Comparison of ENCODE assay signal across 10 cellular contexts in the genomic region with DNA sequence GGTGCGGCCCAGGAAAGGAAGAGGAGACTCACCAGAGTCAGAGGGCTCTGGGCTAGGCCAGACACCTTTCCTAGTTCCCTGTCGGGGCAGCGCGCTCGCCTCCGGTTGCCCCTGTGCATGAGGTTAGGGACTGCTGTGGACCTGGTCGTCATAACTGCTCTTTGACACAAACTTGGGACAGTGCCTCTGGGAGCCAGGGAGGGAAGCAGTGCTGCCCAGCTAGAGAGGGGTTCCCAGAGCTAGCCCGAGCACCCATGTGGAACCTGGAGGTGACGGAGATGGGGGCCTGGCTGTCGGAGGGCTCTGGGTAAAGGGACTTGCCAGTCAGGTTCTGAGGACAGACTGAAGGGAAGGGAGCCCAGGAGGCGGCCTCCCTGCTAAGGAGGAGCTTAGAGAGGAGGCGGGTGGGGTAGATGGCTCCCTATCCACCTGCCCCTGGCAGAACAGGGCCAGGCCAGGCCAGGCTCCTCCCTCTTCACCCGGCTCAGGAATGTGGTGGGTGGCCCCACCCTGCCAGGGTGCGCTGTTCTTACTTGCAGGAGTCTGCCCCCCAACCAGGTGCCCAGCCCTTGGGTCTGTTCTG. TPM values are rescaled to one million over a fixed set of nuclear protein-coding genes. Genes with fewer than 3 reads are reported as not detected.
A peak's percentile ranks its signal among the peaks of the same experiment; 100 is the strongest.
DNase-seq lines count a peak whose midpoint lies in the region; ATAC-seq and TF ChIP-seq lines count a peak whose summit lies in the region.
"Had no signal": no experiment of that assay in that cellular context is flagged by ENCODE, and none has a peak within 500 bp of the region (broad histone marks: within the 10 kb centered on the region; RNA-seq: fewer than 3 reads in every experiment).

No MANE protein-coding gene starts in this region.

- H3K4me1 ChIP-seq in mesenchymal stem cell (ENCODE audit: control insufficient read depth, insufficient read depth, low read depth, low read length), result peaks cover 40% of the 10 kb centered on the region

- peak overlapping the region in 1 of 2 experiments; percentile 33 for H3K18ac ChIP-seq in mesenchymal stem cell (ENCODE audit: low read depth in 1 of 2, low read length in 2 of 2)

- H3K79me1 ChIP-seq in mesenchymal stem cell (replicated peaks; ENCODE audit: low read length, poor library complexity, severe bottlenecking), result peaks cover 54% of the 10 kb centered on the region

- ATAC-seq in GM18861 (IDR thresholded peaks at IDR 0.05; ENCODE audit: unreplicated experiment) (no peak), HG03460 (IDR thresholded peaks at IDR 0.05; ENCODE audit: unreplicated experiment) (no peak)

- H2BK12ac ChIP-seq in mesenchymal stem cell (ENCODE audit: low read length in 2 of 2), result peak overlapping the region; percentile 23 to 24

- peaks cover 32 to 60% of the 10 kb centered on the region in 2 experiments for H3K36me3 ChIP-seq in mesenchymal stem cell (ENCODE audit: control insufficient read depth in 1 of 2, insufficient read depth in 2 of 2, low read depth in 1 of 2, low read length in 2 of 2)

- no peaks in the 10 kb centered on the region for H3K9me3 ChIP-seq in mesenchymal stem cell (ENCODE audit: control insufficient read depth, low read length)

- DNase-seq in 8988T (peak; percentile 92), HT-29 (ENCODE audit: low spot score) (peak; percentile 99), choroid plexus epithelial cell (ENCODE audit: low read depth) (no peak), mesenchymal stem cell (peak; percentile 26), DMS 273 treated with DMSO at 0.1 percent for 48 hours (lab: John Stamatoyannopoulos, UW) (no peak), cerebellar nuclear complex (lab: John Stamatoyannopoulos, UW) (no peak)
- DNase-seq: SW 1271 had no signal

- H3K27me3 ChIP-seq in mesenchymal stem cell (ENCODE audit: control insufficient read depth in 1 of 2, insufficient read depth in 1 of 2, low read length in 2 of 2), result no peaks in the 10 kb centered on the region

- no peak overlapping the region for H4K91ac ChIP-seq in mesenchymal stem cell (ENCODE audit: low read length)

- peak overlapping the region in 1 of 2 experiments; percentile 67 for H3K23ac ChIP-seq in mesenchymal stem cell (ENCODE audit: low read length in 2 of 2)

- no peak overlapping the region for H3K9ac ChIP-seq in mesenchymal stem cell (ENCODE audit: low read length)

- H3K4me3 ChIP-seq in choroid plexus epithelial cell (ENCODE audit: low read depth, low read length), result peak overlapping the region; percentile 44
- peak overlapping the region in 1 of 2 experiments; percentile 57 for H3K4me3 ChIP-seq in mesenchymal stem cell (ENCODE audit: insufficient read depth in 1 of 2, low read depth in 1 of 2, low read length in 2 of 2)

- peak overlapping the region; percentile 86 for H3K4me2 ChIP-seq in mesenchymal stem cell (ENCODE audit: low read length, poor library complexity, severe bottlenecking)

- no peak overlapping the region for H2BK5ac ChIP-seq in mesenchymal stem cell (ENCODE audit: low read depth, low read length, poor library complexity, severe bottlenecking)

- H4K8ac ChIP-seq in mesenchymal stem cell (ENCODE audit: low read length), result peak overlapping the region; percentile 82

- 45% methylated on average over 14 of the region's 14 CpGs for WGBS in mesenchymal stem cell

- peak overlapping the region; percentile 58 for H2BK120ac ChIP-seq in mesenchymal stem cell (ENCODE audit: low read depth, low read length)

- no peak overlapping the region for H3K4ac ChIP-seq in mesenchymal stem cell (ENCODE audit: low read depth in 1 of 2, low read length in 2 of 2)

- no peak overlapping the region for H3K27ac ChIP-seq in mesenchymal stem cell (ENCODE audit: low read length, poor library complexity, severe bottlenecking)

- peak overlapping the region; percentile 19 for H2AK5ac ChIP-seq in mesenchymal stem cell (ENCODE audit: low read length, severe bottlenecking)

- TF ChIP-seq CTCF in choroid plexus epithelial cell (conservative IDR thresholded peaks at IDR 0.05; ENCODE audit: low read depth, low read length), result no peak

- no peak overlapping the region for H2AFZ ChIP-seq in mesenchymal stem cell (ENCODE audit: low read depth, low read length)

- peak overlapping the region; percentile 38 for H2BK15ac ChIP-seq in mesenchymal stem cell (ENCODE audit: low read depth, poor library complexity, severe bottlenecking)

- H3K14ac ChIP-seq in mesenchymal stem cell (ENCODE audit: low read length in 2 of 2), result no peak overlapping the region

RNA-seq across cellular contexts. Expression of gene AGAP3, which starts 29.7 kb away (rescaled TPM):
- 140 and 162 TPM in 2 replicates for total RNA-seq in HT-29 (2014; rRNA removed; shearing (Covaris generic))
- 55.8 TPM for polyA plus RNA-seq in mesenchymal stem cell (2013, experiment 1 of 2)
- 53.0 TPM for polyA plus RNA-seq in mesenchymal stem cell (2013, experiment 2 of 2)

RNA-seq across cellular contexts. Expression of gene TMUB1, which starts 32.6 kb away (rescaled TPM):
- 258 and 264 TPM in 2 replicates for total RNA-seq in HT-29 (2014; rRNA removed; shearing (Covaris generic))
- polyA plus RNA-seq in mesenchymal stem cell (2013, experiment 1 of 2), result 56.8 TPM
- polyA plus RNA-seq in mesenchymal stem cell (2013, experiment 2 of 2), result 53.5 TPM

RNA-seq across cellular contexts. Expression of gene FASTK, which starts 35.3 kb away (rescaled TPM):
- total RNA-seq in HT-29 (2014; rRNA removed; shearing (Covaris generic)), result 265 and 300 TPM in 2 replicates
- polyA plus RNA-seq in mesenchymal stem cell (2013, experiment 1 of 2), result 72.5 TPM
- 69.4 TPM for polyA plus RNA-seq in mesenchymal stem cell (2013, experiment 2 of 2)

RNA-seq across cellular contexts. Expression of gene GBX1, which starts 51.6 kb away (rescaled TPM):
- total RNA-seq in HT-29 (2014; rRNA removed; shearing (Covaris generic)), result not detected in 2 replicates
- polyA plus RNA-seq in mesenchymal stem cell (2013, experiment 1 of 2), result not detected
- polyA plus RNA-seq in mesenchymal stem cell (2013, experiment 2 of 2), result not detected
- total RNA-seq: LHCN-M2 had no signal

RNA-seq across cellular contexts. Expression of gene SLC4A2, which starts 56.5 kb away (rescaled TPM):
- total RNA-seq in HT-29 (2014; rRNA removed; shearing (Covaris generic)), result 851 and 1,005 TPM in 2 replicates
- polyA plus RNA-seq in mesenchymal stem cell (2013, experiment 1 of 2), result 140 TPM
- polyA plus RNA-seq in mesenchymal stem cell (2013, experiment 2 of 2), result 133 TPM

Comparison
In these comparisons a context has a peak if more than half of its experiments do, and no peak if none do; other contexts are left out.
1. DNase-seq: peak in 8988T (single experiment), HT-29 (single experiment) and mesenchymal stem cell (single experiment); none in choroid plexus epithelial cell (single experiment), DMS 273 treated with DMSO at 0.1 percent for 48 hours (single experiment) and cerebellar nuclear complex (0 of 2).